In genomic region chr1:101309334-101310221, GRCh38 we compare ENCODE assay signal across 1 cellular context.
A peak's percentile ranks its signal among the peaks of the same experiment; 100 is the strongest.
TF ChIP-seq lines count a peak whose summit lies in the region.

No MANE protein-coding gene starts in this region.

TF ChIP-seq in GM12878, 131 proteins besides CTCF, POLR2A, EP300 and RAD21 (continued from another document and continues in another):
- TF ChIP-seq E2F8 (IDR thresholded peaks at IDR 0.05; ENCODE audit: low read depth, partially characterized antibody) (no peak), BRCA1 (IDR thresholded peaks at IDR 0.05; ENCODE audit: low read depth, low read length) (no peak), MEF2A (IDR thresholded peaks at IDR 0.05; ENCODE audit: insufficient read depth, low read depth, low read length) (0 out of 2 replicates have a peak, but pooled peaks have one; percentile 26), BCLAF1 (IDR thresholded peaks at IDR 0.05) (no peak), RELA (IDR thresholded peaks at IDR 0.05; ENCODE audit: borderline replicate concordance, partially characterized antibody) (no peak), CBX3 (IDR thresholded peaks at IDR 0.05; ENCODE audit: borderline replicate concordance, low read depth) (no peak), ZNF592 (IDR thresholded peaks at IDR 0.05) (0 out of 2 replicates have a peak, but pooled peaks have one; percentile 46), POU2F2 (IDR thresholded peaks at IDR 0.05; ENCODE audit: borderline replicate concordance, low read depth, low read length) (peak; percentile 86), JUNB (IDR thresholded peaks at IDR 0.05) (peak; percentile 64), EED (IDR thresholded peaks at IDR 0.05; ENCODE audit: low read depth) (peak; percentile 66), IRF5 (IDR thresholded peaks at IDR 0.05; ENCODE audit: borderline replicate concordance) (no peak), MLLT1 (IDR thresholded peaks at IDR 0.05) (peak; percentile 93), CUX1 (IDR thresholded peaks at IDR 0.05; ENCODE audit: insufficient replicate concordance, low read depth, low read length) (no peak), PKNOX1 (IDR thresholded peaks at IDR 0.05) (peak; percentile 77), USF1 (IDR thresholded peaks at IDR 0.05; ENCODE audit: borderline replicate concordance, extremely low read length, insufficient read depth, low read depth, low read length) (peak; percentile 8), ATF3 (IDR thresholded peaks at IDR 0.05; ENCODE audit: borderline replicate concordance, extremely low read depth, low read depth, low read length) (no peak), REST (IDR thresholded peaks at IDR 0.05; ENCODE audit: low read depth, low read length) (no peak), RELB (IDR thresholded peaks at IDR 0.05; ENCODE audit: low read depth) (peak; percentile 80; the same call in 1 of the 2 replicates), NR2C2 (IDR thresholded peaks at IDR 0.05; ENCODE audit: borderline replicate concordance, control insufficient read depth, insufficient read length, low read depth) (no peak), SUPT20H (IDR thresholded peaks at IDR 0.05; ENCODE audit: borderline replicate concordance, control insufficient read depth, low read depth, low read length) (no peak)
